23 cellular contexts compared by ENCODE assay signal in the genomic region with DNA sequence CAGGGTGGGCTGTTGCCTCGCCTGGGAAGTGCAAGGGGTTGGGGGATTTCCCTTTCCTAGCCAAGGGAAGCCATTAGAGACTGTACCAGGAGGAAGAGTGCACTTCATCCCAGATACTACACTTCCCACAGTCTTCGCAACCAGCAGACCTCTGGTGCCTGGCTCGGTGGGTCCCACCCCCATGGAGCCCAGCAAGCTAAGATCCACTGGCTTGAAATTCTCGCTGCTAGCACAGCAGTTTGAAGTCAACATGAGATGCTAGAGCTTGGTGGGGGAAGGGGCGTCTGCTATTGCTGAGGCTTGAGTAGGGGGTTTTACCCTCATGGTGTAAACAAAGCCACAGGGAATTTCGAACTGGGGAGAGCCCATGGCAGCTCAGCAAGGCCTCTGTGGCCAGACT.
"Had no signal": no experiment of that assay in that cellular context is flagged by ENCODE, and none has a peak within 500 bp of the region (broad histone marks: within the 10 kb centered on the region; RNA-seq: fewer than 3 reads in every experiment).

No MANE protein-coding gene starts in this region.

- H3K9me3 ChIP-seq: colonic mucosa, esophagus squamous epithelium, gastrocnemius medialis had no signal

- H3K4me3 ChIP-seq: colonic mucosa, esophagus squamous epithelium, gastrocnemius medialis, heart right ventricle, left lung, lung had no signal

- H3K36me3 ChIP-seq: colonic mucosa, esophagus squamous epithelium, gastrocnemius medialis, heart right ventricle, left lung had no signal

- DNase-seq: colonic mucosa; cortex of kidney; effector CD8-positive, alpha-beta T cell; effector memory CD8-positive, alpha-beta T cell; endodermal cell; erythroblast; esophagus squamous epithelium; foreskin fibroblast; foreskin melanocyte; gastrocnemius medialis; glutamatergic neuron; head of caudate nucleus; heart right ventricle; hippocampal formation; left cardiac atrium; left ventricle myocardium superior; mammary epithelial cell; mesendoderm; midbrain had no signal

- H3K27me3 ChIP-seq: colonic mucosa, esophagus squamous epithelium, gastrocnemius medialis, heart right ventricle, left lung had no signal

- ATAC-seq: effector memory CD8-positive, alpha-beta T cell; esophagus mucosa; gastrocnemius medialis; heart right ventricle; left cardiac atrium; left lung; left ventricle myocardium superior had no signal

- H3K27ac ChIP-seq: colonic mucosa, epithelial cell of prostate, esophagus squamous epithelium, gastrocnemius medialis, heart right ventricle, left lung had no signal

- H3K4me1 ChIP-seq: colonic mucosa, esophagus squamous epithelium, gastrocnemius medialis, heart right ventricle, left lung had no signal
